In the genomic region with DNA sequence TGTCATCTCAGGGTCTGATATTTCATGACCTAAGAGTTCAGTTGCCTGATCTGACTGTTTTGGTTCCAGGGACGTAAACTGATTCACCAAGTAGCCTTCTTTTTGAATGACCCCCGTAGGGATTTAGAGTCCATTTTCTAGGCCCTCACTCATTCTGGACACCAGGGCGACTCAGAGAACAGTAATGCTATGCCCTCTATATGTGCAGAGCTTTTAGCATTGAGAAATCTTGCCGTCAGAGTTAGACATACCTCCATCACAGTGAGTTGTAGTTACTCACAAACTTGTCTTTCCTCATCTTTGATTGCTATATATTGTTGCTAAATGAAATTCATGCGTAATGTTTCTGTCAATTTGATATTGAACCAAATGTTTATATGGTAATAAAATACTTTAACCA, we compare ENCODE assay signal across 27 cellular contexts.
"Had no signal": no experiment of that assay in that cellular context is flagged by ENCODE, and none has a peak within 500 bp of the region (broad histone marks: within the 10 kb centered on the region; RNA-seq: fewer than 3 reads in every experiment).

No MANE protein-coding gene starts in this region.

- FAIRE-seq: frontal cortex had no signal

- H3K27me3 ChIP-seq: ascending aorta, breast epithelium, cardiac muscle cell, colonic mucosa, esophagus squamous epithelium had no signal

- H3K4me3 ChIP-seq: ascending aorta, breast epithelium, cardiac muscle cell, colonic mucosa, esophagus squamous epithelium had no signal

- H3K27ac ChIP-seq: ascending aorta, breast epithelium, cardiac muscle cell, colonic mucosa, esophagus squamous epithelium, VCaP had no signal

- DNase-seq: activated CD4-positive, alpha-beta memory T cell treated with anti-CD3 and anti-CD28 coated beads, Interleukin-2, amount 10 ng/mL, durations not matched to agents 7 days and 5 days; activated CD4-positive, alpha-beta T cell treated with anti-CD3 and anti-CD28 coated beads for 1 hour; activated CD4-positive, alpha-beta T cell treated with anti-CD3 and anti-CD28 coated beads for 4 hours; activated CD4-positive, alpha-beta T cell treated with anti-CD3 and anti-CD28 coated beads, Interleukin-2, amount 10 ng/mL, durations not matched to agents 7 days and 5 days; activated CD4-positive, alpha-beta T cell treated with anti-CD3 and anti-CD28 coated beads, Interleukin-2, amount 50 U/mL, for 4 hours; activated CD8-positive, alpha-beta memory T cell treated with anti-CD3 and anti-CD28 coated beads, Interleukin-2, amount 50 U/mL, for 48 hours; activated gamma-delta T cell; activated naive CD4-positive, alpha-beta T cell; activated naive CD4-positive, alpha-beta T cell treated with anti-CD3 and anti-CD28 coated beads, Interleukin-2, amount 10 ng/mL, durations not matched to agents 7 days and 5 days; activated naive CD8-positive, alpha-beta T cell treated with anti-CD3 and anti-CD28 coated beads, Interleukin-2, amount 10 ng/mL, durations not matched to agents 7 days and 5 days; activated T-cell treated with anti-CD3 and anti-CD28 coated beads for 4 hours; activated T-cell treated with anti-CD3 and anti-CD28 coated beads, Interleukin-2, amount 50 U/mL, for 24 hours; activated T-cell treated with anti-CD3 and anti-CD28 coated beads, Interleukin-2, amount 50 U/mL, for 72 hours; central memory CD4-positive, alpha-beta T cell; cerebellar nuclear complex; colonic mucosa; effector memory CD4-positive, alpha-beta T cell; endodermal cell; esophagus squamous epithelium; foreskin fibroblast; head of caudate nucleus; T-helper 2 cell had no signal
